In genomic region chr6:149125309-149125708, GRCh38 we compare ENCODE assay signal across 31 cellular contexts.
"Had no signal": no experiment of that assay in that cellular context is flagged by ENCODE, and none has a peak within 500 bp of the region (broad histone marks: within the 10 kb centered on the region; RNA-seq: fewer than 3 reads in every experiment).

No MANE protein-coding gene starts in this region.

- H3K4me2 ChIP-seq: neural progenitor cell, smooth muscle cell had no signal

- DNase-seq: natural killer cell; occipital lobe; ovary; posterior cingulate gyrus; psoas muscle; right cardiac atrium; spleen; stimulated activated CD4-positive, alpha-beta T cell treated with anti-CD3 and anti-CD28 coated beads, Interleukin-12 subunit alpha, Interleukin-12 subunit beta, amount 100 ng/mL, for 4 hours; stimulated activated CD4-positive, alpha-beta T cell treated with anti-CD3 and anti-CD28 coated beads, Interleukin-1b, Interleukin-23, amount 100 ng/mL, for 48 hours; stimulated activated CD4-positive, alpha-beta T cell treated with anti-CD3 and anti-CD28 coated beads, Interleukin-4, amount 100 ng/mL, for 1 hour; stimulated activated CD4-positive, alpha-beta T cell treated with anti-CD3 and anti-CD28 coated beads, Interleukin-4, amount 100 ng/mL, for 4 hours; stimulated activated CD8-positive, alpha-beta memory T cell treated with anti-CD3 and anti-CD28 coated beads, Interleukin-4, amount 100 ng/mL, for 48 hours; stimulated activated naive CD4-positive, alpha-beta T cell; stimulated activated naive CD8-positive, alpha-beta T cell treated with anti-CD3 and anti-CD28 coated beads, Interleukin-15, amount 100 ng/mL, for 72 hours; stimulated activated naive CD8-positive, alpha-beta T cell treated with anti-CD3 and anti-CD28 coated beads, Interleukin-15, Interleukin-2, amounts not matched to agents 100 U/mL and 50 U/mL, for 24 hours; substantia nigra; testis; tibial artery; transverse colon; upper lobe of right lung; uterus had no signal

- H3K27me3 Mint-ChIP-seq: progenitor cell of endocrine pancreas; stimulated activated memory B cell treated with anti-CD40 and anti-IgM and Interleukin-4, amounts not matched to agents 10 μg/mL and 1 μg/mL and 100 μg/mL, for 72 hours; stimulated activated naive CD8-positive, alpha-beta T cell treated with anti-CD3 and anti-CD28 coated beads, Interleukin-15, amount 100 ng/mL, for 72 hours; type B pancreatic cell had no signal

- H3K4me3 Mint-ChIP-seq: natural killer cell; nephron; neural progenitor cell; stimulated activated memory B cell treated with anti-CD40 and anti-IgM and Interleukin-4, amounts not matched to agents 10 μg/mL and 1 μg/mL and 100 μg/mL, for 72 hours; stimulated activated naive CD8-positive, alpha-beta T cell treated with anti-CD3 and anti-CD28 coated beads, Interleukin-15, amount 100 ng/mL, for 72 hours; type B pancreatic cell had no signal

- H3K27ac ChIP-seq: neural progenitor cell, ovary, parathyroid adenoma, psoas muscle, skin epidermis, spleen, suprapubic skin, testis, tibial artery, transverse colon, upper lobe of right lung, uterus had no signal

- H3K9me3 ChIP-seq: ovary, psoas muscle, spleen, suprapubic skin, testis, tibial artery, transverse colon, upper lobe of right lung, uterus had no signal

- H3K27me3 ChIP-seq: neural progenitor cell, ovary, spleen, suprapubic skin, testis, tibial artery, transverse colon, upper lobe of right lung, uterus had no signal

- H3K9ac ChIP-seq: neural progenitor cell, parathyroid adenoma had no signal

- H3K79me2 ChIP-seq: parathyroid adenoma had no signal

- H3K4me1 ChIP-seq: neural progenitor cell, parathyroid adenoma, psoas muscle, testis, uterus had no signal

- H3K36me3 ChIP-seq: neural progenitor cell, ovary, spleen, suprapubic skin, tibial artery, transverse colon, upper lobe of right lung, uterus had no signal

- H2AFZ ChIP-seq: neural progenitor cell, parathyroid adenoma had no signal

- ATAC-seq: natural killer cell; psoas muscle; right cardiac atrium; sciatic nerve; stimulated activated memory B cell treated with anti-CD40 and anti-IgM and Interleukin-4, amounts not matched to agents 10 μg/mL and 1 μg/mL and 100 μg/mL, for 72 hours; stimulated activated naive CD8-positive, alpha-beta T cell treated with anti-CD3 and anti-CD28 coated beads, Interleukin-15, amount 100 ng/mL, for 72 hours; stimulated activated naive CD8-positive, alpha-beta T cell treated with anti-CD3 and anti-CD28 coated beads, Interleukin-15, Interleukin-2, amounts not matched to agents 100 U/mL and 50 U/mL, for 24 hours; upper lobe of right lung had no signal

- H3K9me3 Mint-ChIP-seq: natural killer cell; stimulated activated memory B cell treated with anti-CD40 and anti-IgM and Interleukin-4, amounts not matched to agents 10 μg/mL and 1 μg/mL and 100 μg/mL, for 72 hours had no signal

- H3K4me3 ChIP-seq: neural progenitor cell, ovary, psoas muscle, skin epidermis, smooth muscle cell, spleen, suprapubic skin, testis, tibial artery, transverse colon, upper lobe of right lung, uterus had no signal

- H3K27ac Mint-ChIP-seq: natural killer cell; nephron; neural progenitor cell; progenitor cell of endocrine pancreas; stimulated activated memory B cell treated with anti-CD40 and anti-IgM and Interleukin-4, amounts not matched to agents 10 μg/mL and 1 μg/mL and 100 μg/mL, for 72 hours; stimulated activated naive CD8-positive, alpha-beta T cell treated with anti-CD3 and anti-CD28 coated beads, Interleukin-15, amount 100 ng/mL, for 72 hours; type B pancreatic cell had no signal

- H3K4me1 Mint-ChIP-seq: neural progenitor cell had no signal

- H3K36me3 Mint-ChIP-seq: natural killer cell; neural progenitor cell; stimulated activated memory B cell treated with anti-CD40 and anti-IgM and Interleukin-4, amounts not matched to agents 10 μg/mL and 1 μg/mL and 100 μg/mL, for 72 hours; type B pancreatic cell had no signal
